In the genomic region with DNA sequence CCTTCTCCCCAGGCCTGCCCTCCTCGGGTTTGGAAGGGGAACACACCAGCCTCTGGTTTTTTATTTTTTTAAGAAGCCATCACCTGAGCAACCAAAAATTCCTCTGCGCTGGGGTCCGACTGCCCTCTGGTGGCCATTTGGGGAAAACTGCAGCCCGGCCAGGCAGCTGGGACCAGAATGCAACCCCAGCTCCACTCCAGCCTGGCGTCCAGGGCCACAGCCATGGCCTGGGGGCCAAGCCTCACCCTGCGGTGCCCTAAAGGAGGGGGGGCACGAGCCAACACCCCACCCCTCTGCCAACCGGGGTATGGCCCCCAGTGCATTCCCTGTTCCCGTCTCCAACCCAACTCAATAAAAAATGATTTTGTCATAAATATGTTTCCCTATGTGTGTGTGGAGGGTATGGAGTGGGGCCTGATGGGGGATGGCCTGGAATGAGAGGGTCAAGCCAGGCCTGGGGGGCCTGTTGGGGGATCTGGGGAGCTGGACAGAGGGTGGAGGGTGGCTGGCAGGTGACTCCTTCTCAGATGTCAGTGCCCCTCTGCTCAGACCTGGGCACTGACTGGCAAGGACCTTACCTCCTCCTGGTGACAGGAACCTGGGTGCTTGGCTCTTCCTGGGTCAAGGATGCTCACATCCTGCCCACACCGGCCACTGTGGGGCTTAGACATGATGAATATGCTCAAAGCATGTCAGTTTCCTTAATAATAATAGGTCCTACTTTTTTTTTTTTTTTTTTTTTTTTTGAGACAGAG, we compare ENCODE assay signal across 9 cellular contexts. TPM values are rescaled to one million over a fixed set of nuclear protein-coding genes. Genes with fewer than 3 reads are reported as not detected.
DNase-seq lines count a peak whose midpoint lies in the region; ATAC-seq and TF ChIP-seq lines count a peak whose summit lies in the region.
"Had no signal": no experiment of that assay in that cellular context is flagged by ENCODE, and none has a peak within 500 bp of the region (broad histone marks: within the 10 kb centered on the region; RNA-seq: fewer than 3 reads in every experiment).

No MANE protein-coding gene starts in this region.

- peaks cover 71% of the 10 kb centered on the region for H3K4me1 Mint-ChIP-seq in nephron progenitor cell

- TF ChIP-seq POLR2A in esophagus muscularis mucosa (IDR thresholded peaks at IDR 0.05; ENCODE audit: low read depth) = no peak

- no peak overlapping the region for H3K4me3 Mint-ChIP-seq in nephron progenitor cell
- H3K4me3 Mint-ChIP-seq: activated naive CD8-positive, alpha-beta T cell had no signal

- peak; percentile 4 for ATAC-seq in stimulated activated naive CD8-positive, alpha-beta T cell treated with anti-CD3 and anti-CD28 coated beads, Interleukin-15, Interleukin-2, amounts not matched to agents 100 U/mL and 50 U/mL, for 24 hours
- ATAC-seq in HG02840 (IDR thresholded peaks at IDR 0.05; ENCODE audit: low FRiP score, unreplicated experiment) = no peak

- no peaks in the 10 kb centered on the region for H4K20me1 ChIP-seq in OCI-LY1 (ENCODE audit: insufficient read depth, low read length)

- TF ChIP-seq EP300 in esophagus muscularis mucosa (IDR thresholded peaks at IDR 0.05) = no peak

- H3K36me3 ChIP-seq in OCI-LY1 (ENCODE audit: insufficient read depth, low read length) = no peaks in the 10 kb centered on the region
- no peaks in the 10 kb centered on the region for H3K36me3 ChIP-seq in esophagus muscularis mucosa

- no peaks in the 10 kb centered on the region for H3K9me3 ChIP-seq in OCI-LY1 (ENCODE audit: low read length)
- no peaks in the 10 kb centered on the region for H3K9me3 ChIP-seq in esophagus muscularis mucosa

- H3K9me2 ChIP-seq in OCI-LY1 (ENCODE audit: low read depth, low read length) = no peaks in the 10 kb centered on the region

- H3F3A ChIP-seq in OCI-LY1 (ENCODE audit: insufficient read depth, low read length) = no peaks in the 10 kb centered on the region

- no peak overlapping the region for H3K27ac Mint-ChIP-seq in nephron progenitor cell
- H3K27ac Mint-ChIP-seq: activated naive CD8-positive, alpha-beta T cell had no signal

- H3K27ac ChIP-seq in OCI-LY1 (ENCODE audit: low read depth, low read length, poor library complexity, severe bottlenecking) (no peak overlapping the region), esophagus muscularis mucosa (replicated peaks in 1 of 4) (no peak overlapping the region)

- H3K79me2 ChIP-seq in OCI-LY1 (ENCODE audit: insufficient read depth, low read length) = no peaks in the 10 kb centered on the region

- peaks cover 18% of the 10 kb centered on the region for H3K4me1 ChIP-seq in OCI-LY1 (ENCODE audit: insufficient read depth, low read length, severe bottlenecking)
- H3K4me1 ChIP-seq in esophagus muscularis mucosa = peaks cover 49 to 68% (median 58%) of the 10 kb centered on the region in 4 donors

- TF ChIP-seq CTCF in OCI-LY1 (IDR thresholded peaks at IDR 0.05; ENCODE audit: low read length) = peak; percentile 95
- peak; percentile 96 to 98 (median 97) for TF ChIP-seq CTCF in esophagus muscularis mucosa (IDR thresholded peaks at IDR 0.05)
- TF ChIP-seq CTCF in nephron progenitor cell (IDR thresholded peaks at IDR 0.05) = peak; percentile 96

- H2AFZ ChIP-seq in OCI-LY1 (ENCODE audit: low read length) = no peak overlapping the region

- no peaks in the 10 kb centered on the region for H3K36me3 Mint-ChIP-seq in nephron progenitor cell (ENCODE audit: low read depth)
- H3K36me3 Mint-ChIP-seq: activated naive CD8-positive, alpha-beta T cell had no signal

- no peak overlapping the region for H3K4me3 ChIP-seq in OCI-LY1 (ENCODE audit: low read depth, low read length, poor library complexity, severe bottlenecking)
- no peak overlapping the region for H3K4me3 ChIP-seq in esophagus muscularis mucosa

- H3K9me3 Mint-ChIP-seq in nephron progenitor cell = no peaks in the 10 kb centered on the region

- no peaks in the 10 kb centered on the region for H3K27me3 ChIP-seq in OCI-LY1 (ENCODE audit: insufficient read depth, low read length)
- no peaks in the 10 kb centered on the region for H3K27me3 ChIP-seq in esophagus muscularis mucosa

- peak; percentile 47 for DNase-seq in DMS114 treated with DMSO at 0.1 percent for 48 hours (lab: John Stamatoyannopoulos, UW; ENCODE audit: unreplicated experiment)
- peak; percentile 68 for DNase-seq in HPDE6-E6E7 (ENCODE audit: extremely low spot score)
- peak; percentile 66 for DNase-seq in activated T-cell treated with anti-CD3 and anti-CD28 coated beads for 4 hours
- no peak for DNase-seq in esophagus muscularis mucosa (ENCODE audit: extremely low spot score)
- peak; percentile 82 for DNase-seq in nephron progenitor cell
- DNase-seq in stimulated activated naive CD8-positive, alpha-beta T cell treated with anti-CD3 and anti-CD28 coated beads, Interleukin-15, Interleukin-2, amounts not matched to agents 100 U/mL and 50 U/mL, for 24 hours = peak; percentile 81

- peaks cover 12% of the 10 kb centered on the region for H3K27me3 Mint-ChIP-seq in nephron progenitor cell (ENCODE audit: low read depth, poor library complexity)
- H3K27me3 Mint-ChIP-seq: activated naive CD8-positive, alpha-beta T cell had no signal

- H3K9ac ChIP-seq in OCI-LY1 (ENCODE audit: low read length) = no peak overlapping the region

- WGBS in esophagus muscularis mucosa = 7% methylated on average over 10 of the region's 10 CpGs

- H3K4me2 ChIP-seq in OCI-LY1 (ENCODE audit: low read length) = no peak overlapping the region

- intact Hi-C loops in esophagus muscularis mucosa (cut with DNase I) = loop anchor here (1.0 kb wide), 1 partner anchor 94 kb away; no protein-coding TSS in a partner anchor

RNA-seq across cellular contexts. Expression of a gene that starts 3.2 kb away (rescaled TPM):
- total RNA-seq in esophagus muscularis mucosa = 1 to 10 TPM in 1 of 4 donors, under 1 TPM in 1, not detected in 2; 0.13 to 4.5 TPM

RNA-seq across cellular contexts. Expression of a gene that starts 12.5 kb away (rescaled TPM):
- total RNA-seq in esophagus muscularis mucosa = not detected

RNA-seq across cellular contexts. Expression of a gene that starts 21.0 kb away (rescaled TPM):
- 10 to 100 TPM in 2 of 4 donors, 1 to 10 TPM in 2; 2.9 to 16.6 (median 10.5) TPM for total RNA-seq in esophagus muscularis mucosa

RNA-seq across cellular contexts. Expression of a gene that starts 28.9 kb away (rescaled TPM):
- 10 to 100 TPM; 29.7 to 80.1 (median 55.4) TPM for total RNA-seq in esophagus muscularis mucosa

RNA-seq across cellular contexts. Expression of a gene that starts 53.8 kb away (rescaled TPM):
- 1 to 10 TPM in 2 of 4 donors, under 1 TPM in 2; 0.29 to 3.7 (median 1.5) TPM for total RNA-seq in esophagus muscularis mucosa
